Comparison of ENCODE assay signal across 8 cellular contexts in the genomic region with DNA sequence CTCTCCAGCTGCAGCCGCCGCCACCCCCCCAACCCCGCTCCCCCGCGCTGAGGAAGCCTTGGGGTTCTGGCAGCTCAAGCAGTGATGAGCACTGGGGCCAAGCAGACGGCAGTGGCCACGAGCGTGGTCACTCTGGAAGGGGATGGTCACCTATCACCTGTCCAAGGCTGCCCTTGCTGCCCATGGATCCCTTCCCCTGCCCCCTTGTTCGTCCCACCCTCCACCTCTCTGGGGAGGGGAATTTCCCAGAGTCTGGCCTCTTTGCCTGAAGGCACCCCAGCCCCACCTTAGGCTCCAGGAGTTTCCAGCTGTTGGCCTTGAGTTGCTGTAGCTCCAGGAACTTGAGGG. TPM values are rescaled to one million over a fixed set of nuclear protein-coding genes. Genes with fewer than 3 reads are reported as not detected.
DNase-seq lines count a peak whose midpoint lies in the region; ATAC-seq and TF ChIP-seq lines count a peak whose summit lies in the region.

No MANE protein-coding gene starts in this region.

- H3K9me2 ChIP-seq in SK-N-SH = no peaks in the 10 kb centered on the region

- no peak overlapping the region for H2AFZ ChIP-seq in SK-N-SH (ENCODE audit: low read depth)

- H3K27me3 ChIP-seq in SK-N-SH (ENCODE audit: insufficient read depth) (no peaks in the 10 kb centered on the region), subcutaneous abdominal adipose tissue (ENCODE audit: control insufficient read depth in 5 of 5, insufficient read depth in 4 of 5, low read length in 5 of 5) (peaks cover 0 to 11% (median 6%) of the 10 kb centered on the region in 5 donors)

- H3K36me3 ChIP-seq in SK-N-SH (replicated peaks in 1 of 2; ENCODE audit: control insufficient read depth in 1 of 2, insufficient read depth in 2 of 2, low read length in 1 of 2) (no peaks in the 10 kb centered on the region), subcutaneous abdominal adipose tissue (ENCODE audit: control insufficient read depth in 5 of 5, insufficient read depth in 5 of 5, low read length in 5 of 5) (no peaks in the 10 kb centered on the region)

- H3K4me1 ChIP-seq in SK-N-SH (ENCODE audit: control insufficient read depth in 1 of 2, insufficient read depth in 2 of 2, low read depth in 1 of 2, low read length in 1 of 2) (peaks cover 0 to 3% of the 10 kb centered on the region in 2 experiments; a peak in 1 of 4 replicates), subcutaneous abdominal adipose tissue (ENCODE audit: control insufficient read depth in 5 of 5, insufficient read depth in 5 of 5, low read length in 5 of 5) (peaks cover 1 to 33% (median 17%) of the 10 kb centered on the region in 5 donors)

- TF ChIP-seq CTCF in SK-N-SH (IDR thresholded peaks at IDR 0.05) = no peak
- no peak for TF ChIP-seq CTCF in activated B cell treated with CpG ODN at 0.5 μM for 24 hours (IDR thresholded peaks at IDR 0.05)

- no peaks in the 10 kb centered on the region for H3K27me3 Mint-ChIP-seq in activated B cell treated with CpG ODN at 0.5 μM for 24 hours

- ATAC-seq in SK-N-SH treated with all-trans-retinoic acid at 6 μM for 48 hours (no peak), activated B cell treated with CpG ODN at 0.5 μM for 24 hours (ENCODE audit: low read depth) (no peak), HG02973 (IDR thresholded peaks at IDR 0.05; ENCODE audit: unreplicated experiment) (no peak)

- H3K27ac ChIP-seq in SK-N-SH (ENCODE audit: low read depth in 2 of 2, low read length in 1 of 2) (no peak overlapping the region), subcutaneous abdominal adipose tissue (ENCODE audit: low read depth, low read length) (no peak overlapping the region)

- no peaks in the 10 kb centered on the region for H3F3A ChIP-seq in SK-N-SH (replicated peaks; ENCODE audit: insufficient read depth)

- peak overlapping the region; percentile 88 for H3K27ac Mint-ChIP-seq in activated B cell treated with CpG ODN at 0.5 μM for 24 hours

- no peak overlapping the region for H3K4me3 ChIP-seq in SK-N-SH (ENCODE audit: low read depth in 2 of 2, low read length in 1 of 2)
- peak overlapping the region; percentile 78; the same call in 1 of the 2 replicates for H3K4me3 ChIP-seq in iPS-18c (ENCODE audit: insufficient read depth, low read depth, low read length)
- H3K4me3 ChIP-seq in subcutaneous abdominal adipose tissue (ENCODE audit: low read depth in 1 of 5, low read length in 5 of 5) = peak overlapping the region in 4 of 5 donors; percentile 71 to 81 (median 74)

- peak overlapping the region; percentile 59 for H3K4me2 ChIP-seq in SK-N-SH

- DNase-seq in SK-N-SH (no peak), activated B cell treated with CpG ODN at 0.5 μM for 24 hours (no peak), T-helper 9 cell (no peak), UCSD-AML1 (lab: John Stamatoyannopoulos, UW; ENCODE audit: unreplicated experiment) (no peak)

- H3K9me3 Mint-ChIP-seq in activated B cell treated with CpG ODN at 0.5 μM for 24 hours = no peaks in the 10 kb centered on the region

- TF ChIP-seq RAD21 in SK-N-SH (IDR thresholded peaks at IDR 0.05; ENCODE audit: low read length) = no peak

- no peaks in the 10 kb centered on the region for H3K36me3 Mint-ChIP-seq in activated B cell treated with CpG ODN at 0.5 μM for 24 hours (ENCODE audit: low read depth)

- POLR2A ChIA-PET in SK-N-SH (lab: Yijun Ruan, JAX) = no interaction called here
- POLR2A ChIA-PET in activated B cell treated with CpG ODN at 0.5 μM for 24 hours (lab: Charles Lee) = interaction anchor here (0.6 to 1.8 kb wide), 13 partner anchors 11 to 401 kb away, joined by 3 to 14 read pairs (median 5); a partner anchor contains a TSS

- H3K79me2 ChIP-seq in SK-N-SH (ENCODE audit: insufficient read depth) = no peaks in the 10 kb centered on the region

- no CpG with 5 or more reads among the region's 9 CpGs for WGBS in SK-N-SH (ENCODE audit: low lambda C conversion rate)

- intact Hi-C loops in activated B cell treated with CpG ODN at 0.5 μM for 24 hours (cut with micrococcal nuclease) = loop anchor here (1.0 kb wide), 3 partner anchors 14 to 401 kb away; no protein-coding TSS in a partner anchor

- H3K9me3 ChIP-seq in SK-N-SH (no peaks in the 10 kb centered on the region), iPS-18c (ENCODE audit: control insufficient read depth, insufficient read depth, low read length) (no peaks in the 10 kb centered on the region), subcutaneous abdominal adipose tissue (ENCODE audit: control insufficient read depth in 5 of 5, low read length in 5 of 5) (no peaks in the 10 kb centered on the region)

- peak overlapping the region; percentile 90 for H3K4me3 Mint-ChIP-seq in activated B cell treated with CpG ODN at 0.5 μM for 24 hours

- CTCF ChIA-PET in SK-N-SH (lab: Yijun Ruan, JAX) = interaction anchor here (0.6 to 4.9 kb wide), 39 partner anchors 9 to 615 kb away, joined by 3 to 54 read pairs (median 4); a partner anchor contains a TSS
- CTCF ChIA-PET in activated B cell treated with CpG ODN at 0.5 μM for 24 hours (lab: Charles Lee) = interaction anchor here (0.6 to 1.9 kb wide), 10 partner anchors 9 to 432 kb away, joined by 3 to 8 read pairs (median 3); a partner anchor contains a TSS

- H3K9ac ChIP-seq in SK-N-SH (no peak overlapping the region), subcutaneous abdominal adipose tissue (ENCODE audit: low read length in 5 of 5) (peak overlapping the region in 4 of 5 donors; percentile 66 to 85 (median 72))

- no peak for TF ChIP-seq EP300 in SK-N-SH (IDR thresholded peaks at IDR 0.05; ENCODE audit: borderline replicate concordance in 1 of 2, low read depth in 1 of 2, low read length in 1 of 2)

- H3K4me1 Mint-ChIP-seq in activated B cell treated with CpG ODN at 0.5 μM for 24 hours = peaks cover 17% of the 10 kb centered on the region

- no peaks in the 10 kb centered on the region for H4K20me1 ChIP-seq in SK-N-SH (ENCODE audit: insufficient read depth)

TF ChIP-seq in SK-N-SH, 30 proteins besides CTCF, POLR2A, EP300 and RAD21 (continues in another document):
- TF ChIP-seq RFX5 (IDR thresholded peaks at IDR 0.05; ENCODE audit: low read length) (no peak), FOXJ3 (CRISPR knock-in tag; IDR thresholded peaks at IDR 0.05) (no peak), TAF1 (IDR thresholded peaks at IDR 0.05; ENCODE audit: borderline replicate concordance, low read depth, low read length) (no peak), MEF2A (IDR thresholded peaks at IDR 0.05; ENCODE audit: borderline replicate concordance, low read depth) (no peak), EZH2phosphoT487 (IDR thresholded peaks at IDR 0.05; ENCODE audit: borderline replicate concordance, low read depth) (no peak), GATA2 (CRISPR knock-in tag; IDR thresholded peaks at IDR 0.05) (no peak), POLR2AphosphoS5 (IDR thresholded peaks at IDR 0.05; ENCODE audit: low read depth, low read length) (no peak)
- TF ChIP-seq, protein P1, sequence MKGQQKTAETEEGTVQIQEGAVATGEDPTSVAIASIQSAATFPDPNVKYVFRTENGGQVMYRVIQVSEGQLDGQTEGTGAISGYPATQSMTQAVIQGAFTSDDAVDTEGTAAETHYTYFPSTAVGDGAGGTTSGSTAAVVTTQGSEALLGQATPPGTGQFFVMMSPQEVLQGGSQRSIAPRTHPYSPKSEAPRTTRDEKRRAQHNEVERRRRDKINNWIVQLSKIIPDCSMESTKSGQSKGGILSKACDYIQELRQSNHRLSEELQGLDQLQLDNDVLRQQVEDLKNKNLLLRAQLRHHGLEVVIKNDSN (IDR thresholded peaks at IDR 0.05; ENCODE audit: borderline replicate concordance, low read depth) = no peak
- TF ChIP-seq, protein P2, sequence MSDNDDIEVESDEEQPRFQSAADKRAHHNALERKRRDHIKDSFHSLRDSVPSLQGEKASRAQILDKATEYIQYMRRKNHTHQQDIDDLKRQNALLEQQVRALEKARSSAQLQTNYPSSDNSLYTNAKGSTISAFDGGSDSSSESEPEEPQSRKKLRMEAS (IDR thresholded peaks at IDR 0.05; ENCODE audit: low read depth) = no peak

TF ChIP-seq in SK-N-SH treated with all-trans-retinoic acid at 6 μM for 48 hours, 23 proteins besides CTCF, POLR2A, EP300 and RAD21 (continues in another document):
- TF ChIP-seq, protein P3, sequence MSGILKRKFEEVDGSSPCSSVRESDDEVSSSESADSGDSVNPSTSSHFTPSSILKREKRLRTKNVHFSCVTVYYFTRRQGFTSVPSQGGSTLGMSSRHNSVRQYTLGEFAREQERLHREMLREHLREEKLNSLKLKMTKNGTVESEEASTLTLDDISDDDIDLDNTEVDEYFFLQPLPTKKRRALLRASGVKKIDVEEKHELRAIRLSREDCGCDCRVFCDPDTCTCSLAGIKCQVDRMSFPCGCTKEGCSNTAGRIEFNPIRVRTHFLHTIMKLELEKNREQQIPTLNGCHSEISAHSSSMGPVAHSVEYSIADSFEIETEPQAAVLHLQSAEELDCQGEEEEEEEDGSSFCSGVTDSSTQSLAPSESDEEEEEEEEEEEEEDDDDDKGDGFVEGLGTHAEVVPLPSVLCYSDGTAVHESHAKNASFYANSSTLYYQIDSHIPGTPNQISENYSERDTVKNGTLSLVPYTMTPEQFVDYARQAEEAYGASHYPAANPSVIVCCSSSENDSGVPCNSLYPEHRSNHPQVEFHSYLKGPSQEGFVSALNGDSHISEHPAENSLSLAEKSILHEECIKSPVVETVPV (CRISPR knock-in tag; IDR thresholded peaks at IDR 0.05) = no peak
- TF ChIP-seq ZFP30 (CRISPR knock-in tag; IDR thresholded peaks at IDR 0.05) = no peak
- no peak for TF ChIP-seq ZNF8 (CRISPR knock-in tag; IDR thresholded peaks at IDR 0.05)
- TF ChIP-seq TCF4 (CRISPR knock-in tag; IDR thresholded peaks at IDR 0.05; ENCODE audit: borderline replicate concordance) = no peak
- TF ChIP-seq TOX (CRISPR knock-in tag; IDR thresholded peaks at IDR 0.05; ENCODE audit: borderline replicate concordance) = no peak
- TF ChIP-seq SNAI2 (CRISPR knock-in tag; IDR thresholded peaks at IDR 0.05) = no peak
- TF ChIP-seq ZC3H10 (CRISPR knock-in tag; IDR thresholded peaks at IDR 0.05) = no peak
- TF ChIP-seq RARB (CRISPR knock-in tag; IDR thresholded peaks at IDR 0.05) = no peak
- no peak for TF ChIP-seq ZNF565 (CRISPR knock-in tag; conservative IDR thresholded peaks at IDR 0.05; ENCODE audit: low read depth)
- no peak for TF ChIP-seq GLIS3 (CRISPR knock-in tag; IDR thresholded peaks at IDR 0.05)
- TF ChIP-seq ZNF70 (CRISPR knock-in tag; IDR thresholded peaks at IDR 0.05) = no peak
- no peak for TF ChIP-seq CSDC2 (CRISPR knock-in tag; IDR thresholded peaks at IDR 0.05)
- no peak for TF ChIP-seq ZFP3 (CRISPR knock-in tag; IDR thresholded peaks at IDR 0.05)
- no peak for TF ChIP-seq BACH2 (CRISPR knock-in tag; IDR thresholded peaks at IDR 0.05; ENCODE audit: borderline replicate concordance)
- no peak for TF ChIP-seq ARNTL (CRISPR knock-in tag; IDR thresholded peaks at IDR 0.05; ENCODE audit: borderline replicate concordance, low read depth)

RNA-seq across cellular contexts. Expression of a gene that starts 7.2 kb away (rescaled TPM):
- 42.3 and 46.7 TPM in 2 replicates for polyA plus RNA-seq in SK-N-SH (2012; rRNA removed)
- polyA plus RNA-seq in SK-N-SH (2012; cell fraction: cytosol; rRNA removed) = 42.8 and 46.1 TPM in 2 replicates
- 22.9 and 24.6 TPM in 2 replicates for polyA plus RNA-seq in SK-N-SH (2012; cell fraction: nucleus; rRNA removed)
- total RNA-seq in activated B cell treated with CpG ODN at 0.5 μM for 24 hours = 45.9 and 46.3 TPM in 2 replicates

Comparison
In these comparisons a context has a peak if more than half of its experiments do, and no peak if none do; other contexts are left out.
1. H3K4me3 ChIP-seq: peak in iPS-18c (single experiment) and subcutaneous abdominal adipose tissue (4 of 5); none in SK-N-SH (0 of 2).